20 cellular contexts compared by ENCODE assay signal in genomic region chr6:30801950-30802349, GRCh38.
"Had no signal": no experiment of that assay in that cellular context is flagged by ENCODE, and none has a peak within 500 bp of the region (broad histone marks: within the 10 kb centered on the region; RNA-seq: fewer than 3 reads in every experiment).

No MANE protein-coding gene starts in this region.

- H3K27me3 ChIP-seq: breast epithelium, heart right ventricle, right atrium auricular region, upper lobe of right lung had no signal

- H3K4me3 ChIP-seq: breast epithelium, heart right ventricle, psoas muscle, right atrium auricular region, thoracic aorta, upper lobe of right lung had no signal

- ATAC-seq: activated T-cell treated with anti-CD3 and anti-CD28 coated beads, Interleukin-2, amount 50 U/mL, for 4 hours; heart right ventricle; left cardiac atrium; psoas muscle; SK-N-SH treated with all-trans-retinoic acid at 6 μM for 48 hours; upper lobe of right lung had no signal

- H3K4me3 Mint-ChIP-seq: activated CD4-positive, alpha-beta T cell treated with anti-CD3 and anti-CD28 coated beads, Interleukin-2, amount 10 ng/mL, durations not matched to agents 7 days and 5 days; activated naive CD4-positive, alpha-beta T cell treated with anti-CD3 and anti-CD28 coated beads, Interleukin-2, amount 50 U/mL, for 24 hours; activated T-cell treated with anti-CD3 and anti-CD28 coated beads, Interleukin-2, amount 50 U/mL, for 4 hours; central memory CD8-positive, alpha-beta T cell had no signal

- H3K9me3 ChIP-seq: breast epithelium, heart right ventricle, psoas muscle, right atrium auricular region, thoracic aorta, upper lobe of right lung had no signal

- H3K27me3 Mint-ChIP-seq: activated CD4-positive, alpha-beta T cell treated with anti-CD3 and anti-CD28 coated beads, Interleukin-2, amount 10 ng/mL, durations not matched to agents 7 days and 5 days; activated naive CD4-positive, alpha-beta T cell treated with anti-CD3 and anti-CD28 coated beads, Interleukin-2, amount 50 U/mL, for 24 hours; central memory CD8-positive, alpha-beta T cell had no signal

- DNase-seq: activated CD4-positive, alpha-beta T cell treated with anti-CD3 and anti-CD28 coated beads, Interleukin-2, amount 10 ng/mL, durations not matched to agents 7 days and 5 days; activated CD4-positive, CD25-positive, alpha-beta regulatory T cell treated with anti-CD3 and anti-CD28 coated beads, Interleukin-2, amount 50 U/mL, for 72 hours; activated CD8-positive, alpha-beta memory T cell treated with anti-CD3 and anti-CD28 coated beads for 24 hours; activated CD8-positive, alpha-beta memory T cell treated with anti-CD3 and anti-CD28 coated beads, Interleukin-2, amount 50 U/mL, for 48 hours; activated effector memory CD4-positive, alpha-beta T cell treated with Interleukin-2 at 50 U/mL for 16 hours; activated T-cell treated with anti-CD3 and anti-CD28 coated beads, Interleukin-2, amount 50 U/mL, for 4 hours; heart right ventricle; islet precursor cell; left cardiac atrium; psoas muscle; stimulated activated CD4-positive, alpha-beta T cell treated with anti-CD3 and anti-CD28 coated beads, Interleukin-4, amount 100 ng/mL, for 24 hours; stimulated activated naive CD4-positive, alpha-beta T cell treated with Interleukin-2 at 50 U/mL for 16 hours; upper lobe of right lung; WERI-Rb-1 had no signal

- H3K27ac ChIP-seq: breast epithelium, psoas muscle, WERI-Rb-1 had no signal

- H3K4me1 ChIP-seq: breast epithelium, psoas muscle, right atrium auricular region, upper lobe of right lung had no signal

- H3K9me3 Mint-ChIP-seq: activated naive CD4-positive, alpha-beta T cell treated with anti-CD3 and anti-CD28 coated beads, Interleukin-2, amount 50 U/mL, for 24 hours; activated T-cell treated with anti-CD3 and anti-CD28 coated beads, Interleukin-2, amount 50 U/mL, for 4 hours; central memory CD8-positive, alpha-beta T cell had no signal

- H3K27ac Mint-ChIP-seq: activated CD4-positive, alpha-beta T cell treated with anti-CD3 and anti-CD28 coated beads, Interleukin-2, amount 10 ng/mL, durations not matched to agents 7 days and 5 days; activated naive CD4-positive, alpha-beta T cell treated with anti-CD3 and anti-CD28 coated beads, Interleukin-2, amount 50 U/mL, for 24 hours had no signal

- H3K36me3 ChIP-seq: breast epithelium, heart right ventricle, right atrium auricular region, thoracic aorta, upper lobe of right lung, WERI-Rb-1 had no signal
